In the genomic region with DNA sequence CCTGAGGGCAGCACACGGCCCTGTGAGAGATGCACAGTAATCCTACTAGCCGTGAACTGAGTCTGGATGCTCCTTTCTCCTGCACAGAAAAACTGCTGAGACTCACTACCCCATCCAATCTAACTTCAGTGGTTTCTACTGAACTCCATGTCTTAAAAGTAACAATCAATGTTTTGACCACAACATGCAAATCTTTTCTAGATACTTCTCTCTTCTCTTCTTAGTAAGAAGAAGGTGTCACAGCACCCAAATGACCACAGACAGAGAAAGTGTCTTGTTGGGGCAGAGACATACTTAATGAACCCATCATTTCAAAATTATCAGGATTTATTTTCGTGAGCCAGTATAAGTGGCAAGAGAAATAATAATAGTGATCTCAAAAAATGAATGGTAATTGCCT, we compare ENCODE assay signal across 11 cellular contexts.
DNase-seq lines count a peak whose midpoint lies in the region; ATAC-seq and TF ChIP-seq lines count a peak whose summit lies in the region.
"Had no signal": no experiment of that assay in that cellular context is flagged by ENCODE, and none has a peak within 500 bp of the region (broad histone marks: within the 10 kb centered on the region; RNA-seq: fewer than 3 reads in every experiment).

No MANE protein-coding gene starts in this region.

- H3K4me1 ChIP-seq in KMS-11 (ENCODE audit: low read depth, poor library complexity, severe bottlenecking): peaks cover 12% of the 10 kb centered on the region
- H3K4me1 ChIP-seq: BLaER1 had no signal

- H3K27ac ChIP-seq in KMS-11: no peak overlapping the region
- H3K27ac ChIP-seq: BLaER1 had no signal

- no peak overlapping the region for H3K4me3 ChIP-seq in KMS-11 (IDR thresholded peaks at IDR 0.05; ENCODE audit: insufficient read depth, low read depth, low read length)
- H3K4me3 ChIP-seq: BLaER1 had no signal

- no peaks in the 10 kb centered on the region for H4K20me1 ChIP-seq in KMS-11 (ENCODE audit: insufficient read depth)
- H4K20me1 ChIP-seq: BLaER1 had no signal

- H3K4me2 ChIP-seq in KMS-11: 0 out of 2 replicates have a peak overlapping the region, but pooled peaks have one; percentile 0
- H3K4me2 ChIP-seq: BLaER1 had no signal

- no peaks in the 10 kb centered on the region for H3K79me2 ChIP-seq in KMS-11 (ENCODE audit: insufficient read depth, low read depth)

- DNase-seq in activated T-cell treated with anti-CD3 and anti-CD28 coated beads for 4 hours (no peak), posterior cingulate gyrus (no peak), superior temporal gyrus (ENCODE audit: extremely low spot score) (no peak)
- DNase-seq in stimulated activated naive CD4-positive, alpha-beta T cell treated with Interleukin-2 at 50 U/mL for 16 hours (lab: John Stamatoyannopoulos, UW): no peak
- DNase-seq: NCI-H1105; stimulated activated CD4-positive, alpha-beta T cell treated with anti-CD3 and anti-CD28 coated beads, Interleukin-4, amount 100 ng/mL, for 24 hours had no signal

- intact Hi-C loops in posterior cingulate gyrus (cut with DNase I): no loop called here

- H3K36me3 ChIP-seq in KMS-11 (ENCODE audit: insufficient read depth): no peaks in the 10 kb centered on the region
- H3K36me3 ChIP-seq: BLaER1 had no signal

- H2AFZ ChIP-seq in KMS-11 (ENCODE audit: low read depth): no peak overlapping the region

- no peak for TF ChIP-seq CTCF in KMS-11 (conservative IDR thresholded peaks at IDR 0.05; ENCODE audit: low read depth, low read length)

- no peaks in the 10 kb centered on the region for H3K27me3 ChIP-seq in KMS-11 (ENCODE audit: insufficient read depth, low read depth)
- H3K27me3 ChIP-seq: BLaER1 had no signal

- H3K9ac ChIP-seq in KMS-11: no peak overlapping the region
- H3K9ac ChIP-seq: BLaER1 had no signal

- peak; percentile 96 for ATAC-seq in GM18511 (IDR thresholded peaks at IDR 0.05; ENCODE audit: unreplicated experiment)
- ATAC-seq in GM21367 (IDR thresholded peaks at IDR 0.05; ENCODE audit: unreplicated experiment): peak; percentile 78
- peak; percentile 71 for ATAC-seq in HG02943 (IDR thresholded peaks at IDR 0.05; ENCODE audit: low read depth, unreplicated experiment)
